13 cellular contexts compared by ENCODE assay signal in the genomic region with DNA sequence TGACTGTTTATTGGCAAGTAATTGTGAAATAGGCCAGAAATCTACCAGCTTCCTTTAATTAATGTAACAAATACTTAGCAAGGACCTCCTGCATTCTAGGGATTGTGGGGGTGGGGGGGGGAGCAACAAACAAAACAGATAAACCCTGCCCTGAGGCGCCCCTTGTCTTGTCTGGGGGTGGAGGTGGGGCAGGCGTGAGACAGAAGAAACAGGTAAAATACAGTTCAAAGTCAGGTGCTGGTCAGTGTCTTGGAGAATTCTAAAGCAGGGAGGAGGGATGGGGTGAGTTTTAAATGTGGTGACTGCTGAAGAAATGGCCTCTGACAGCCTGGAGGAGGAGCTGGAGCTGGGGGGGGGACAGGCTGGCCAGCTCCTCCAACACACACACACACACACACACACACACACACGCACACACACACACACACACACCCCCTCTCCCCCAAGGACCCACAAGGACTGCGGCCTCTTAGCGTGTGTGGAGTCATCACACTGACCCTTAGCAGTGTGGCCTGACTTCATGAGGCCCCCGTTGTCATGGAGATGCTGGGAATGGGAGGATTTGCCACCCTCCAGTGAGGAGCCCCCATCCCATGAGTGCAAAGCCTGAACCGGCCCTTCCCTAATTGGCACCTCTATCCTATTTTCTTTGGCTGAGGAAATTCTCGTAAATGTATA.
DNase-seq lines count a peak whose midpoint lies in the region; ATAC-seq and TF ChIP-seq lines count a peak whose summit lies in the region.
"Had no signal": no experiment of that assay in that cellular context is flagged by ENCODE, and none has a peak within 500 bp of the region (broad histone marks: within the 10 kb centered on the region; RNA-seq: fewer than 3 reads in every experiment).

No MANE protein-coding gene starts in this region.

- H3K9me3 ChIP-seq in H9 (ENCODE audit: control insufficient read depth, low read depth, low read length), result no peaks in the 10 kb centered on the region
- no peaks in the 10 kb centered on the region for H3K9me3 ChIP-seq in endodermal cell (ENCODE audit: control insufficient read depth, low read length)
- H3K9me3 ChIP-seq: HAP-1 had no signal

- H3K4me3 ChIP-seq in endodermal cell (ENCODE audit: low read length), result peak overlapping the region; percentile 66
- H3K4me3 ChIP-seq: GM23338, HAP-1 had no signal

- H2AFZ ChIP-seq in H9 (ENCODE audit: low read length), result no peak overlapping the region
- H2AFZ ChIP-seq: GM23338 had no signal

- no peak overlapping the region for H4K91ac ChIP-seq in H9 (ENCODE audit: insufficient read length, low read depth, low read length)

- no peak overlapping the region for H2BK15ac ChIP-seq in H9 (ENCODE audit: low read depth, low read length)

- no peaks in the 10 kb centered on the region for H3K23me2 ChIP-seq in H9 (ENCODE audit: insufficient read length, low read depth, low read length, poor library complexity, severe bottlenecking)

- no peak overlapping the region for H3K4ac ChIP-seq in H9 (ENCODE audit: low read depth, low read length)

- no peaks in the 10 kb centered on the region for H3K79me2 ChIP-seq in H9 (ENCODE audit: insufficient read depth, low read length)

- H4K8ac ChIP-seq in H9 (replicated peaks; ENCODE audit: insufficient read length, low read depth, low read length), result no peak overlapping the region

- no peak overlapping the region for H2BK120ac ChIP-seq in H9 (ENCODE audit: low read depth, low read length, poor library complexity, severe bottlenecking)

- CTCF ChIA-PET in activated CD8-positive, alpha-beta memory T cell treated with anti-CD3 and anti-CD28 coated beads, Interleukin-2, amount 10 ng/mL, durations not matched to agents 7 days and 5 days (lab: Charles Lee), result no interaction called here

- H3K27me3 ChIP-seq in H9 (ENCODE audit: insufficient read depth, low read length) (no peaks in the 10 kb centered on the region), endodermal cell (ENCODE audit: control insufficient read depth, insufficient read depth, low read length, poor library complexity, severe bottlenecking) (no peaks in the 10 kb centered on the region)

- no peak overlapping the region for H3T11ph ChIP-seq in H9 (ENCODE audit: low read length)

- no peaks in the 10 kb centered on the region for H3K9me3 Mint-ChIP-seq in H9
- H3K9me3 Mint-ChIP-seq in endodermal cell, result peaks cover under 1% of the 10 kb centered on the region
- no peaks in the 10 kb centered on the region for H3K9me3 Mint-ChIP-seq in nephron progenitor cell
- H3K9me3 Mint-ChIP-seq in activated CD8-positive, alpha-beta memory T cell treated with anti-CD3 and anti-CD28 coated beads, Interleukin-2, amount 10 ng/mL, durations not matched to agents 7 days and 5 days (ENCODE audit: low read depth), result peaks cover 4% of the 10 kb centered on the region
- H3K9me3 Mint-ChIP-seq in activated naive CD8-positive, alpha-beta T cell treated with anti-CD3 and anti-CD28 coated beads for 36 hours, result peaks cover 8% of the 10 kb centered on the region
- H3K9me3 Mint-ChIP-seq: GM23338 had no signal

- H3K27ac Mint-ChIP-seq in H9 (peak overlapping the region in 1 of 3 experiments; percentile 41; a peak in 2 of 7 replicates), endodermal cell (peak overlapping the region; percentile 57), nephron progenitor cell (peak overlapping the region; percentile 39)
- no peak overlapping the region for H3K27ac Mint-ChIP-seq in activated CD8-positive, alpha-beta memory T cell treated with anti-CD3 and anti-CD28 coated beads, Interleukin-2, amount 10 ng/mL, durations not matched to agents 7 days and 5 days
- H3K27ac Mint-ChIP-seq in activated naive CD8-positive, alpha-beta T cell treated with anti-CD3 and anti-CD28 coated beads for 36 hours, result no peak overlapping the region
- H3K27ac Mint-ChIP-seq: GM23338 had no signal

- H3K27me3 Mint-ChIP-seq in H9 (ENCODE audit: low read depth) (no peaks in the 10 kb centered on the region), endodermal cell (ENCODE audit: insufficient read depth) (no peaks in the 10 kb centered on the region), nephron progenitor cell (ENCODE audit: low read depth, poor library complexity) (peaks cover 3% of the 10 kb centered on the region)
- no peaks in the 10 kb centered on the region for H3K27me3 Mint-ChIP-seq in activated CD8-positive, alpha-beta memory T cell treated with anti-CD3 and anti-CD28 coated beads, Interleukin-2, amount 10 ng/mL, durations not matched to agents 7 days and 5 days
- no peaks in the 10 kb centered on the region for H3K27me3 Mint-ChIP-seq in activated naive CD8-positive, alpha-beta T cell treated with anti-CD3 and anti-CD28 coated beads for 36 hours
- H3K27me3 Mint-ChIP-seq: CD4-positive, alpha-beta memory T cell had no signal

- no peak overlapping the region for H3K9ac ChIP-seq in H9 (ENCODE audit: extremely low read depth, insufficient read length, low read length)
- peak overlapping the region; percentile 52 for H3K9ac ChIP-seq in endodermal cell (ENCODE audit: extremely low read depth, low read length, poor library complexity, severe bottlenecking)

- H4K5ac ChIP-seq in H9 (ENCODE audit: insufficient read length, low read depth, low read length), result no peak overlapping the region

- H3K36me3 Mint-ChIP-seq in H9 (ENCODE audit: insufficient read depth in 1 of 3, low read depth in 3 of 3) (no peaks in the 10 kb centered on the region; a peak in 1 of 7 replicates), endodermal cell (ENCODE audit: low read depth) (peaks cover 1% of the 10 kb centered on the region), nephron progenitor cell (ENCODE audit: low read depth) (peaks cover 4% of the 10 kb centered on the region)
- H3K36me3 Mint-ChIP-seq in activated CD8-positive, alpha-beta memory T cell treated with anti-CD3 and anti-CD28 coated beads, Interleukin-2, amount 10 ng/mL, durations not matched to agents 7 days and 5 days, result no peaks in the 10 kb centered on the region
- peaks cover 16% of the 10 kb centered on the region for H3K36me3 Mint-ChIP-seq in activated naive CD8-positive, alpha-beta T cell treated with anti-CD3 and anti-CD28 coated beads for 36 hours

- H3K79me1 ChIP-seq in H9 (ENCODE audit: insufficient read depth, low read depth, low read length, poor library complexity, severe bottlenecking), result no peaks in the 10 kb centered on the region

- H3K4me3 Mint-ChIP-seq in H9 (no peak overlapping the region), endodermal cell (peak overlapping the region; percentile 24), nephron progenitor cell (no peak overlapping the region)
- no peak overlapping the region for H3K4me3 Mint-ChIP-seq in activated CD8-positive, alpha-beta memory T cell treated with anti-CD3 and anti-CD28 coated beads, Interleukin-2, amount 10 ng/mL, durations not matched to agents 7 days and 5 days
- no peak overlapping the region for H3K4me3 Mint-ChIP-seq in activated naive CD8-positive, alpha-beta T cell treated with anti-CD3 and anti-CD28 coated beads for 36 hours
- H3K4me3 Mint-ChIP-seq: CD4-positive, alpha-beta memory T cell; GM23338 had no signal

- no peak overlapping the region for H3K56ac ChIP-seq in H9 (ENCODE audit: insufficient read length, low read depth, low read length)

- WGBS in H9 (ENCODE audit: extremely low coverage, insufficient read length, low lambda C conversion rate), result no CpG with 5 or more reads among the region's 8 CpGs
- WGBS in endodermal cell (ENCODE audit: insufficient coverage in 1 of 2, insufficient read length in 1 of 2), 2 experiments, result 70 to 90% methylated on average over 2 to 6 of the region's 8 CpGs

- peak overlapping the region; percentile 56; the same call in 1 of the 2 replicates for H3K14ac ChIP-seq in H9 (ENCODE audit: insufficient read depth, low read length)

- no peak overlapping the region for H2BK12ac ChIP-seq in H9 (ENCODE audit: insufficient read length, low read depth, low read length)

- H2BK5ac ChIP-seq in H9 (ENCODE audit: insufficient read length, low read length), result no peak overlapping the region

- DNase-seq in H9, result no peak
- DNase-seq in endodermal cell, result peak; percentile 66
- no peak for DNase-seq in nephron progenitor cell
- DNase-seq in activated CD8-positive, alpha-beta memory T cell treated with anti-CD3 and anti-CD28 coated beads, Interleukin-2, amount 10 ng/mL, durations not matched to agents 7 days and 5 days, result no peak
- DNase-seq in activated naive CD4-positive, alpha-beta T cell treated with Interleukin-2 at 50 U/mL for 16 hours, result no peak
- DNase-seq in activated naive CD8-positive, alpha-beta T cell treated with anti-CD3 and anti-CD28 coated beads for 36 hours, result no peak
- DNase-seq: C1 segment of cervical spinal cord; CD4-positive, alpha-beta memory T cell; COR-L47; DMS153; DND-41 had no signal

- no peak overlapping the region for H3K18ac ChIP-seq in H9 (ENCODE audit: insufficient read length, low read depth, low read length)

- no peak for TF ChIP-seq CTCF in H9 (conservative IDR thresholded peaks at IDR 0.05)
- TF ChIP-seq CTCF in endodermal cell (conservative IDR thresholded peaks at IDR 0.05), result no peak
- TF ChIP-seq CTCF in nephron progenitor cell (IDR thresholded peaks at IDR 0.05), result no peak

- no peak overlapping the region for H3K23ac ChIP-seq in H9 (ENCODE audit: insufficient read length, low read depth, low read length)

- peaks cover 2% of the 10 kb centered on the region; the same call in 1 of the 2 replicates for H3K4me1 ChIP-seq in H9 (ENCODE audit: insufficient read depth, low read length)
- peaks cover 24% of the 10 kb centered on the region for H3K4me1 ChIP-seq in endodermal cell (ENCODE audit: control insufficient read depth, insufficient read depth, low read length)
- H3K4me1 ChIP-seq: HAP-1 had no signal

- peaks cover 31 to 35% of the 10 kb centered on the region in 2 experiments for H3K4me1 Mint-ChIP-seq in H9
- peaks cover 59% of the 10 kb centered on the region for H3K4me1 Mint-ChIP-seq in endodermal cell
- H3K4me1 Mint-ChIP-seq in nephron progenitor cell, result peaks cover 69% of the 10 kb centered on the region
- H3K4me1 Mint-ChIP-seq in activated CD8-positive, alpha-beta memory T cell treated with anti-CD3 and anti-CD28 coated beads, Interleukin-2, amount 10 ng/mL, durations not matched to agents 7 days and 5 days, result no peaks in the 10 kb centered on the region
- H3K4me1 Mint-ChIP-seq in activated naive CD8-positive, alpha-beta T cell treated with anti-CD3 and anti-CD28 coated beads for 36 hours, result no peaks in the 10 kb centered on the region

- H3K4me2 ChIP-seq in H9 (ENCODE audit: insufficient read depth, insufficient read length, low read length), result no peak overlapping the region
- H3K4me2 ChIP-seq: GM23338 had no signal

- H4K20me1 ChIP-seq in H9 (ENCODE audit: control insufficient read depth, insufficient read depth, insufficient read length), result no peaks in the 10 kb centered on the region

- H3K36me3 ChIP-seq in endodermal cell (ENCODE audit: control insufficient read depth, insufficient read depth, low read length), result no peaks in the 10 kb centered on the region
- H3K36me3 ChIP-seq: HAP-1 had no signal

- no peak overlapping the region for H2BK20ac ChIP-seq in H9 (ENCODE audit: low read depth, low read length, poor library complexity, severe bottlenecking)

- no peak for ATAC-seq in activated CD8-positive, alpha-beta memory T cell treated with anti-CD3 and anti-CD28 coated beads, Interleukin-2, amount 10 ng/mL, durations not matched to agents 7 days and 5 days
- ATAC-seq: GM23338 had no signal

- H2AK5ac ChIP-seq in H9 (ENCODE audit: insufficient read length, low read length), result no peak overlapping the region

- H3K27ac ChIP-seq in H9 (ENCODE audit: insufficient read length, low read depth, low read length) (no peak overlapping the region), endodermal cell (ENCODE audit: low read depth, low read length) (no peak overlapping the region)

Comparison
In these comparisons a context has a peak if more than half of its experiments do, and no peak if none do; other contexts are left out.
1. H3K27ac Mint-ChIP-seq: peak in endodermal cell (single experiment) and nephron progenitor cell (single experiment); none in activated CD8-positive, alpha-beta memory T cell treated with anti-CD3 and anti-CD28 coated beads, Interleukin-2, amount 10 ng/mL, durations not matched to agents 7 days and 5 days (single experiment) and activated naive CD8-positive, alpha-beta T cell treated with anti-CD3 and anti-CD28 coated beads for 36 hours (single experiment).